ENCODE assay signal across 13 cellular contexts in genomic region chr20:45937765-45938164, GRCh38. TPM values are rescaled to one million over a fixed set of nuclear protein-coding genes. Genes with fewer than 3 reads are reported as not detected.
DNase-seq lines count a peak whose midpoint lies in the region; ATAC-seq and TF ChIP-seq lines count a peak whose summit lies in the region.
"Had no signal": no experiment of that assay in that cellular context is flagged by ENCODE, and none has a peak within 500 bp of the region (broad histone marks: within the 10 kb centered on the region; RNA-seq: fewer than 3 reads in every experiment).

No MANE protein-coding gene starts in this region.

- DNase-seq in activated T-cell treated with anti-CD3 and anti-CD28 coated beads, Interleukin-2, amount 50 U/mL, for 4 hours: no peak
- DNase-seq in activated T-cell treated with anti-CD3 and anti-CD28 coated beads, Interleukin-2, amount 50 U/mL, for 48 hours: no peak
- no peak for DNase-seq in T-helper 2 cell treated with Interferon-gamma antibody and Interleukin-4, amounts not matched to agents 5 μg/mL and 100 μg/mL, for 36 hours (ENCODE audit: low spot score)
- no peak for DNase-seq in endodermal cell
- DNase-seq in stimulated activated CD4-positive, alpha-beta T cell treated with anti-CD3 and anti-CD28 coated beads, Interleukin-1b, Interleukin-23, amount 100 ng/mL, for 48 hours: no peak
- DNase-seq: body of pancreas, hippocampal formation, NCI-H1048 had no signal

- H3K4me3 ChIP-seq in endodermal cell (ENCODE audit: low read length): peak overlapping the region; percentile 5
- H3K4me3 ChIP-seq: body of pancreas, lung had no signal

- H3K9ac ChIP-seq in endodermal cell (ENCODE audit: extremely low read depth, low read length, poor library complexity, severe bottlenecking): peak overlapping the region; percentile 6
- H3K9ac ChIP-seq: parathyroid adenoma had no signal

- no peak for TF ChIP-seq CTCF in endodermal cell (conservative IDR thresholded peaks at IDR 0.05)

- WGBS in endodermal cell (ENCODE audit: insufficient coverage in 1 of 2, insufficient read length in 1 of 2), 2 experiments: 86 to 94% methylated on average over 2 of the region's 2 CpGs

- H3K4me1 Mint-ChIP-seq in activated T-cell treated with anti-CD3 and anti-CD28 coated beads, Interleukin-2, amount 50 U/mL, for 4 hours (ENCODE audit: low read depth): peaks cover 28% of the 10 kb centered on the region
- H3K4me1 Mint-ChIP-seq in T-helper 2 cell treated with Interferon-gamma antibody and Interleukin-4, amounts not matched to agents 5 μg/mL and 100 μg/mL, for 36 hours (ENCODE audit: low read depth): peaks cover 23% of the 10 kb centered on the region
- H3K4me1 Mint-ChIP-seq in endodermal cell: peaks cover 25% of the 10 kb centered on the region
- peaks cover 30% of the 10 kb centered on the region for H3K4me1 Mint-ChIP-seq in stimulated activated memory B cell treated with anti-CD40 and anti-IgM and Interleukin-4, amounts not matched to agents 10 μg/mL and 1 μg/mL and 100 μg/mL, for 72 hours

- H3K9me3 ChIP-seq in endodermal cell (ENCODE audit: control insufficient read depth, low read length): no peaks in the 10 kb centered on the region
- H3K9me3 ChIP-seq: body of pancreas had no signal

- no peaks in the 10 kb centered on the region for H3K27me3 ChIP-seq in endodermal cell (ENCODE audit: control insufficient read depth, insufficient read depth, low read length, poor library complexity, severe bottlenecking)
- H3K27me3 ChIP-seq: body of pancreas had no signal

- no peak overlapping the region for H3K27ac ChIP-seq in endodermal cell (ENCODE audit: low read depth, low read length)
- H3K27ac ChIP-seq: body of pancreas, parathyroid adenoma had no signal

- ATAC-seq in activated T-cell treated with anti-CD3 and anti-CD28 coated beads, Interleukin-2, amount 50 U/mL, for 4 hours: no peak
- ATAC-seq in stimulated activated memory B cell treated with anti-CD40 and anti-IgM and Interleukin-4, amounts not matched to agents 10 μg/mL and 1 μg/mL and 100 μg/mL, for 72 hours: no peak
- no peak for ATAC-seq in HG02798 (IDR thresholded peaks at IDR 0.05; ENCODE audit: poor library complexity, unreplicated experiment)
- no peak for ATAC-seq in GM21423 (IDR thresholded peaks at IDR 0.05; ENCODE audit: unreplicated experiment)
- ATAC-seq: body of pancreas had no signal

- peaks cover 38% of the 10 kb centered on the region for H3K36me3 ChIP-seq in endodermal cell (ENCODE audit: control insufficient read depth, insufficient read depth, low read length)

- H3K4me3 Mint-ChIP-seq in activated T-cell treated with anti-CD3 and anti-CD28 coated beads, Interleukin-2, amount 50 U/mL, for 4 hours: peak overlapping the region; percentile 59
- peak overlapping the region; percentile 72 for H3K4me3 Mint-ChIP-seq in T-helper 2 cell treated with Interferon-gamma antibody and Interleukin-4, amounts not matched to agents 5 μg/mL and 100 μg/mL, for 36 hours
- no peak overlapping the region for H3K4me3 Mint-ChIP-seq in endodermal cell
- H3K4me3 Mint-ChIP-seq in stimulated activated memory B cell treated with anti-CD40 and anti-IgM and Interleukin-4, amounts not matched to agents 10 μg/mL and 1 μg/mL and 100 μg/mL, for 72 hours: no peak overlapping the region

- peak overlapping the region; percentile 82 for H3K27ac Mint-ChIP-seq in T-helper 2 cell treated with Interferon-gamma antibody and Interleukin-4, amounts not matched to agents 5 μg/mL and 100 μg/mL, for 36 hours
- peak overlapping the region; percentile 86 for H3K27ac Mint-ChIP-seq in endodermal cell
- H3K27ac Mint-ChIP-seq in stimulated activated memory B cell treated with anti-CD40 and anti-IgM and Interleukin-4, amounts not matched to agents 10 μg/mL and 1 μg/mL and 100 μg/mL, for 72 hours: peak overlapping the region; percentile 46

- peaks cover 18% of the 10 kb centered on the region for H3K4me1 ChIP-seq in endodermal cell (ENCODE audit: control insufficient read depth, insufficient read depth, low read length)

- no peaks in the 10 kb centered on the region for H3K27me3 Mint-ChIP-seq in activated T-cell treated with anti-CD3 and anti-CD28 coated beads, Interleukin-2, amount 50 U/mL, for 4 hours (ENCODE audit: low read depth)
- no peaks in the 10 kb centered on the region for H3K27me3 Mint-ChIP-seq in T-helper 2 cell treated with Interferon-gamma antibody and Interleukin-4, amounts not matched to agents 5 μg/mL and 100 μg/mL, for 36 hours (ENCODE audit: low read depth)
- H3K27me3 Mint-ChIP-seq in endodermal cell (ENCODE audit: insufficient read depth): no peaks in the 10 kb centered on the region
- no peaks in the 10 kb centered on the region for H3K27me3 Mint-ChIP-seq in stimulated activated memory B cell treated with anti-CD40 and anti-IgM and Interleukin-4, amounts not matched to agents 10 μg/mL and 1 μg/mL and 100 μg/mL, for 72 hours

- H3K36me3 Mint-ChIP-seq in activated T-cell treated with anti-CD3 and anti-CD28 coated beads, Interleukin-2, amount 50 U/mL, for 4 hours (ENCODE audit: insufficient read depth): peaks cover 23% of the 10 kb centered on the region
- H3K36me3 Mint-ChIP-seq in T-helper 2 cell treated with Interferon-gamma antibody and Interleukin-4, amounts not matched to agents 5 μg/mL and 100 μg/mL, for 36 hours (ENCODE audit: low read depth): peaks cover 36% of the 10 kb centered on the region
- H3K36me3 Mint-ChIP-seq in endodermal cell (ENCODE audit: low read depth): peaks cover 37% of the 10 kb centered on the region
- H3K36me3 Mint-ChIP-seq in stimulated activated memory B cell treated with anti-CD40 and anti-IgM and Interleukin-4, amounts not matched to agents 10 μg/mL and 1 μg/mL and 100 μg/mL, for 72 hours: peaks cover 28% of the 10 kb centered on the region

- no peaks in the 10 kb centered on the region for H3K9me3 Mint-ChIP-seq in activated T-cell treated with anti-CD3 and anti-CD28 coated beads, Interleukin-2, amount 50 U/mL, for 4 hours
- no peaks in the 10 kb centered on the region for H3K9me3 Mint-ChIP-seq in T-helper 2 cell treated with Interferon-gamma antibody and Interleukin-4, amounts not matched to agents 5 μg/mL and 100 μg/mL, for 36 hours
- no peaks in the 10 kb centered on the region for H3K9me3 Mint-ChIP-seq in endodermal cell
- H3K9me3 Mint-ChIP-seq in stimulated activated memory B cell treated with anti-CD40 and anti-IgM and Interleukin-4, amounts not matched to agents 10 μg/mL and 1 μg/mL and 100 μg/mL, for 72 hours: no peaks in the 10 kb centered on the region

RNA-seq across cellular contexts. Expression of gene PCIF1, which starts 3.3 kb away (rescaled TPM):
- 10 to 100 TPM; 24.4 to 28.9 (median 28.4) TPM for total RNA-seq in activated T-cell treated with anti-CD3 and anti-CD28 coated beads, Interleukin-2, amount 50 U/mL, for 4 hours
- 10 to 100 TPM; 22.0 to 34.5 TPM for total RNA-seq in endodermal cell
- polyA plus RNA-seq in endodermal cell (2013, experiment 1 of 2): 40.7 TPM
- polyA plus RNA-seq in endodermal cell (2013, experiment 2 of 2): 37.1 TPM

RNA-seq across cellular contexts. Expression of gene PLTP, which starts 25.8 kb away (rescaled TPM):
- 1 to 10 TPM; 3.1 to 4.2 (median 3.3) TPM for total RNA-seq in activated T-cell treated with anti-CD3 and anti-CD28 coated beads, Interleukin-2, amount 50 U/mL, for 4 hours
- 100 to 1,000 TPM in 1 of 2 donors, 10 to 100 TPM in 1; 92.1 to 123 TPM for total RNA-seq in endodermal cell
- polyA plus RNA-seq in endodermal cell (2013, experiment 1 of 2): 92.8 TPM
- polyA plus RNA-seq in endodermal cell (2013, experiment 2 of 2): 82.3 TPM

RNA-seq across cellular contexts. Expression of gene ZNF335, which starts 34.2 kb away (rescaled TPM):
- total RNA-seq in activated T-cell treated with anti-CD3 and anti-CD28 coated beads, Interleukin-2, amount 50 U/mL, for 4 hours: 10 to 100 TPM; 39.7 to 46.4 (median 41.6) TPM
- total RNA-seq in endodermal cell: 10 to 100 TPM; 18.3 to 21.0 TPM
- 14.5 TPM for polyA plus RNA-seq in endodermal cell (2013, experiment 1 of 2)
- 12.8 TPM for polyA plus RNA-seq in endodermal cell (2013, experiment 2 of 2)

RNA-seq across cellular contexts. Expression of gene CTSA, which starts 46.6 kb away (rescaled TPM):
- total RNA-seq in activated T-cell treated with anti-CD3 and anti-CD28 coated beads, Interleukin-2, amount 50 U/mL, for 4 hours: 10 to 100 TPM; 56.5 to 63.1 (median 57.3) TPM
- 10 to 100 TPM; 70.7 to 84.8 TPM for total RNA-seq in endodermal cell
- polyA plus RNA-seq in endodermal cell (2013, experiment 1 of 2): 38.6 TPM
- polyA plus RNA-seq in endodermal cell (2013, experiment 2 of 2): 34.6 TPM

RNA-seq across cellular contexts. Expression of gene NEURL2, which starts 46.8 kb away (rescaled TPM):
- 1 to 10 TPM; 1.3 TPM for total RNA-seq in activated T-cell treated with anti-CD3 and anti-CD28 coated beads, Interleukin-2, amount 50 U/mL, for 4 hours
- 1 to 10 TPM; 4.4 to 6.4 TPM for total RNA-seq in endodermal cell
- polyA plus RNA-seq in endodermal cell (2013, experiment 1 of 2): 1.5 TPM
- 1.9 TPM for polyA plus RNA-seq in endodermal cell (2013, experiment 2 of 2)

Comparison
In these comparisons a context has a peak if more than half of its experiments do, and no peak if none do; other contexts are left out.
1. H3K4me3 Mint-ChIP-seq: peak in activated T-cell treated with anti-CD3 and anti-CD28 coated beads, Interleukin-2, amount 50 U/mL, for 4 hours (single experiment) and T-helper 2 cell treated with Interferon-gamma antibody and Interleukin-4, amounts not matched to agents 5 μg/mL and 100 μg/mL, for 36 hours (single experiment); none in endodermal cell (single experiment) and stimulated activated memory B cell treated with anti-CD40 and anti-IgM and Interleukin-4, amounts not matched to agents 10 μg/mL and 1 μg/mL and 100 μg/mL, for 72 hours (single experiment).
2. RNA of gene PLTP, which starts 25.8 kb away (total RNA-seq): 92.1 to 123 TPM in endodermal cell; 3.1 to 4.2 TPM in activated T-cell treated with anti-CD3 and anti-CD28 coated beads, Interleukin-2, amount 50 U/mL, for 4 hours; every median in the first group is over 10 times any median in the second.
3. Peak in every context shown above with its lines, with median percentiles within 50 percentile points of each other: H3K27ac Mint-ChIP-seq.